Comparison of ENCODE assay signal across 30 cellular contexts in the genomic region with DNA sequence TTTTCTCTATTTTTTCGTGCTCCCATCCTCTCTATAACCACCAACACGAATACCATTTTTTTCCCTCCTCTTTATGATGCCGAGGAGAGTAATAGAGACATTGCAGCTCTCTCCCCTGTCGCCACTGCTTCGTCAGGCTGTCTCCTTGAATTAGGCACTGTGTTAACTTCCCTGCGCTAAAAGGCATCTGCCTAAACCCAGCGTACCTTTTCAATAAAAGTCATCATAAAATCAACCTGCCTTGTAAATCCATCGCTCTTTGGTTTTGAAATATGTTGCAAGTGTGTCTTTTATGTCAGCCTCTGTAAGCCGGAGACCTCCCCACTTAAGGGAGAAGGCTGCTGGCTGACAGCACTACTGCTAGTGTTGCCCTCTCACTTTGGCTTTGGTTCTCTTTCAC.
"Had no signal": no experiment of that assay in that cellular context is flagged by ENCODE, and none has a peak within 500 bp of the region (broad histone marks: within the 10 kb centered on the region; RNA-seq: fewer than 3 reads in every experiment).

No MANE protein-coding gene starts in this region.

- H3K27ac ChIP-seq: brain microvascular endothelial cell, cardiac muscle cell, KMS-11, SJSA1 had no signal

- DNase-seq: activated B cell treated with CpG ODN at 0.5 μM for 24 hours; activated CD4-positive, alpha-beta T cell treated with anti-CD3 and anti-CD28 coated beads for 1 hour; activated CD4-positive, alpha-beta T cell treated with anti-CD3 and anti-CD28 coated beads, Interleukin-2, amount 10 ng/mL, durations not matched to agents 24 days and 14 days; activated CD4-positive, alpha-beta T cell treated with anti-CD3 and anti-CD28 coated beads, Interleukin-2, amount 50 U/mL, for 48 hours; activated CD8-positive, alpha-beta memory T cell treated with anti-CD3 and anti-CD28 coated beads, Interleukin-2, amount 10 ng/mL, durations not matched to agents 7 days and 5 days; activated effector memory CD4-positive, alpha-beta T cell treated with Interleukin-2 at 50 U/mL for 16 hours; activated naive CD4-positive, alpha-beta T cell; activated naive CD8-positive, alpha-beta T cell treated with anti-CD3 and anti-CD28 coated beads, Interleukin-2, amount 50 U/mL, for 24 hours; activated T-cell treated with anti-CD3 and anti-CD28 coated beads, Interleukin-2, amount 50 U/mL, for 24 hours; amniotic stem cell; brain microvascular endothelial cell; MM.1S; NCI-H1092; NCI-H1930; NCI-H2171; NCI-H2227 treated with DMSO at 0.1 percent for 48 hours; NCI-H446 treated with DMSO at 0.1 percent for 48 hours; NCI-H524 treated with DMSO at 0.1 percent for 48 hours; NCI-H82; NK-92 treated with Interleukin-12 subunit alpha and Interleukin-12 subunit beta, amount 100 ng/mL, for 24 hours; PC-3; SHP77; T-helper 9 cell had no signal

- H3K36me3 ChIP-seq: brain microvascular endothelial cell, cardiac muscle cell, SJSA1 had no signal

- H3K9me3 ChIP-seq: SJSA1 had no signal

- H3K4me3 Mint-ChIP-seq: activated B cell treated with CpG ODN at 0.5 μM for 24 hours; activated CD4-positive, alpha-beta T cell treated with anti-CD3 and anti-CD28 coated beads, Interleukin-2, amount 10 ng/mL, durations not matched to agents 24 days and 14 days; activated CD8-positive, alpha-beta memory T cell treated with anti-CD3 and anti-CD28 coated beads, Interleukin-2, amount 10 ng/mL, durations not matched to agents 7 days and 5 days; activated naive CD8-positive, alpha-beta T cell treated with anti-CD3 and anti-CD28 coated beads, Interleukin-2, amount 50 U/mL, for 24 hours; activated T-cell treated with anti-CD3 and anti-CD28 coated beads, Interleukin-2, amount 50 U/mL, for 24 hours; activated T-helper 1 cell treated with anti-CD3 and anti-CD28 coated beads, Interleukin-12 subunit alpha, Interleukin-12 subunit beta, Interleukin-2, Interleukin-4 antibody, amounts not matched to agents 30 ng/mL and 10 ng/mL and 1 ng/mL, durations not matched to agents 14 hours and 24 hours and 36 hours; T-helper 1 cell treated with Interleukin-12 subunit alpha and Interleukin-12 subunit beta and Interleukin-4 antibody, amounts not matched to agents 30 μg/mL and 1 μg/mL, for 36 hours had no signal

- ATAC-seq: activated CD8-positive, alpha-beta memory T cell treated with anti-CD3 and anti-CD28 coated beads, Interleukin-2, amount 10 ng/mL, durations not matched to agents 7 days and 5 days; activated naive CD4-positive, alpha-beta T cell treated with anti-CD3 and anti-CD28 coated beads, Interleukin-2, amount 50 U/mL, for 72 hours; activated naive CD8-positive, alpha-beta T cell treated with anti-CD3 and anti-CD28 coated beads, Interleukin-2, amount 50 U/mL, for 24 hours; PC-3; SK-N-SH treated with all-trans-retinoic acid at 6 μM for 48 hours had no signal

- H3K4me3 ChIP-seq: cardiac muscle cell, SJSA1 had no signal

- H3K9me3 Mint-ChIP-seq: activated B cell treated with CpG ODN at 0.5 μM for 24 hours; activated CD4-positive, alpha-beta T cell treated with anti-CD3 and anti-CD28 coated beads, Interleukin-2, amount 10 ng/mL, durations not matched to agents 24 days and 14 days; activated naive CD4-positive, alpha-beta T cell treated with anti-CD3 and anti-CD28 coated beads, Interleukin-2, amount 50 U/mL, for 72 hours; activated naive CD8-positive, alpha-beta T cell treated with anti-CD3 and anti-CD28 coated beads, Interleukin-2, amount 50 U/mL, for 24 hours; activated T-cell treated with anti-CD3 and anti-CD28 coated beads, Interleukin-2, amount 50 U/mL, for 24 hours; activated T-helper 1 cell treated with anti-CD3 and anti-CD28 coated beads, Interleukin-12 subunit alpha, Interleukin-12 subunit beta, Interleukin-2, Interleukin-4 antibody, amounts not matched to agents 30 ng/mL and 10 ng/mL and 1 ng/mL, durations not matched to agents 14 hours and 24 hours and 36 hours; T-helper 1 cell treated with Interleukin-12 subunit alpha and Interleukin-12 subunit beta and Interleukin-4 antibody, amounts not matched to agents 30 μg/mL and 1 μg/mL, for 36 hours had no signal

- H3K4me2 ChIP-seq: KMS-11 had no signal

- H3K27ac Mint-ChIP-seq: activated B cell treated with CpG ODN at 0.5 μM for 24 hours; activated CD4-positive, alpha-beta T cell treated with anti-CD3 and anti-CD28 coated beads, Interleukin-2, amount 10 ng/mL, durations not matched to agents 24 days and 14 days; activated CD8-positive, alpha-beta memory T cell treated with anti-CD3 and anti-CD28 coated beads, Interleukin-2, amount 10 ng/mL, durations not matched to agents 7 days and 5 days; activated naive CD4-positive, alpha-beta T cell treated with anti-CD3 and anti-CD28 coated beads, Interleukin-2, amount 50 U/mL, for 72 hours; activated naive CD8-positive, alpha-beta T cell treated with anti-CD3 and anti-CD28 coated beads, Interleukin-2, amount 50 U/mL, for 24 hours; activated T-cell treated with anti-CD3 and anti-CD28 coated beads, Interleukin-2, amount 50 U/mL, for 24 hours; activated T-helper 1 cell treated with anti-CD3 and anti-CD28 coated beads, Interleukin-12 subunit alpha, Interleukin-12 subunit beta, Interleukin-2, Interleukin-4 antibody, amounts not matched to agents 30 ng/mL and 10 ng/mL and 1 ng/mL, durations not matched to agents 14 hours and 24 hours and 36 hours; T-helper 1 cell treated with Interleukin-12 subunit alpha and Interleukin-12 subunit beta and Interleukin-4 antibody, amounts not matched to agents 30 μg/mL and 1 μg/mL, for 36 hours had no signal

- H3K36me3 Mint-ChIP-seq: activated CD8-positive, alpha-beta memory T cell treated with anti-CD3 and anti-CD28 coated beads, Interleukin-2, amount 10 ng/mL, durations not matched to agents 7 days and 5 days; activated naive CD4-positive, alpha-beta T cell treated with anti-CD3 and anti-CD28 coated beads, Interleukin-2, amount 50 U/mL, for 72 hours had no signal
